Comparison of ENCODE assay signal across 8 cellular contexts in genomic region chr1:94020764-94021579, GRCh38.
DNase-seq lines count a peak whose midpoint lies in the region; ATAC-seq lines count a peak whose summit lies in the region.
"Had no signal": no experiment of that assay in that cellular context is flagged by ENCODE, and none has a peak within 500 bp of the region (broad histone marks: within the 10 kb centered on the region; RNA-seq: fewer than 3 reads in every experiment).

No MANE protein-coding gene starts in this region.

- H3K4me1 Mint-ChIP-seq in stimulated activated effector memory CD8-positive, alpha-beta T cell treated with anti-CD3 and anti-CD28 coated beads, Interleukin-12 subunit alpha, Interleukin-12 subunit beta, amount 100 ng/mL, for 72 hours = peaks cover 46% of the 10 kb centered on the region

- H3K27ac ChIP-seq in right cardiac atrium (ENCODE audit: low read length) = no peak overlapping the region

- WGBS in right cardiac atrium = 57% methylated on average over 10 of the region's 10 CpGs

- peak; percentile 55 for DNase-seq in HK-2 (ENCODE audit: unreplicated experiment)
- DNase-seq in astrocyte of the hippocampus (ENCODE audit: low read depth, low spot score) = peak; percentile 94
- DNase-seq in right cardiac atrium = no peak
- DNase-seq in stimulated activated effector memory CD8-positive, alpha-beta T cell treated with anti-CD3 and anti-CD28 coated beads, Interleukin-12 subunit alpha, Interleukin-12 subunit beta, amount 100 ng/mL, for 72 hours (ENCODE audit: low spot score in 2 of 2) = no peak
- no peak for DNase-seq in ecto neural progenitor cell (ENCODE audit: low spot score)
- DNase-seq in cerebellum (ENCODE audit: low spot score) = no peak

- intact Hi-C loops in right cardiac atrium (cut with DNase I) = loop anchor here in 2 of 4 donors (5.0 to 10.0 kb wide), 2 partner anchors 314 to 316 kb away; no protein-coding TSS in a partner anchor

- no peaks in the 10 kb centered on the region for H3K9me3 Mint-ChIP-seq in stimulated activated effector memory CD8-positive, alpha-beta T cell treated with anti-CD3 and anti-CD28 coated beads, Interleukin-12 subunit alpha, Interleukin-12 subunit beta, amount 100 ng/mL, for 72 hours
- H3K9me3 Mint-ChIP-seq: dendritic cell treated with granulocyte-macrophage colony-stimulating factor and Interleukin-4, amounts not matched to agents 40 ng/mL and 50 ng/mL, for 4 days had no signal

- H3K9me3 ChIP-seq in right cardiac atrium (ENCODE audit: control insufficient read depth, low read length) = no peaks in the 10 kb centered on the region

- H3K27ac Mint-ChIP-seq in stimulated activated effector memory CD8-positive, alpha-beta T cell treated with anti-CD3 and anti-CD28 coated beads, Interleukin-12 subunit alpha, Interleukin-12 subunit beta, amount 100 ng/mL, for 72 hours = peak overlapping the region; percentile 52
- H3K27ac Mint-ChIP-seq: dendritic cell treated with granulocyte-macrophage colony-stimulating factor and Interleukin-4, amounts not matched to agents 40 ng/mL and 50 ng/mL, for 4 days had no signal

- peaks cover 7% of the 10 kb centered on the region for H3K4me1 ChIP-seq in right cardiac atrium (ENCODE audit: control insufficient read depth, insufficient read depth, low read length)

- ATAC-seq in right cardiac atrium = peak; percentile 36 to 53
- peak; percentile 75 for ATAC-seq in stimulated activated effector memory CD8-positive, alpha-beta T cell treated with anti-CD3 and anti-CD28 coated beads, Interleukin-12 subunit alpha, Interleukin-12 subunit beta, amount 100 ng/mL, for 72 hours
- no peak for ATAC-seq in GM21390 (IDR thresholded peaks at IDR 0.05; ENCODE audit: unreplicated experiment)

- peaks cover 10% of the 10 kb centered on the region for H3K36me3 Mint-ChIP-seq in stimulated activated effector memory CD8-positive, alpha-beta T cell treated with anti-CD3 and anti-CD28 coated beads, Interleukin-12 subunit alpha, Interleukin-12 subunit beta, amount 100 ng/mL, for 72 hours

- H3K27me3 ChIP-seq in right cardiac atrium (ENCODE audit: control insufficient read depth, insufficient read depth) = no peaks in the 10 kb centered on the region

- H3K4me3 Mint-ChIP-seq in stimulated activated effector memory CD8-positive, alpha-beta T cell treated with anti-CD3 and anti-CD28 coated beads, Interleukin-12 subunit alpha, Interleukin-12 subunit beta, amount 100 ng/mL, for 72 hours = no peak overlapping the region
- H3K4me3 Mint-ChIP-seq: dendritic cell treated with granulocyte-macrophage colony-stimulating factor and Interleukin-4, amounts not matched to agents 40 ng/mL and 50 ng/mL, for 4 days had no signal

- H3K4me3 ChIP-seq in right cardiac atrium (ENCODE audit: low read length) = no peak overlapping the region

Comparison
In these comparisons a context has a peak if more than half of its experiments do, and no peak if none do; other contexts are left out.
1. DNase-seq: peak in HK-2 (single experiment) and astrocyte of the hippocampus (single experiment); none in right cardiac atrium (0 of 3), stimulated activated effector memory CD8-positive, alpha-beta T cell treated with anti-CD3 and anti-CD28 coated beads, Interleukin-12 subunit alpha, Interleukin-12 subunit beta, amount 100 ng/mL, for 72 hours (0 of 2), ecto neural progenitor cell (single experiment) and cerebellum (single experiment).